8 cellular contexts compared by ENCODE assay signal in the genomic region with DNA sequence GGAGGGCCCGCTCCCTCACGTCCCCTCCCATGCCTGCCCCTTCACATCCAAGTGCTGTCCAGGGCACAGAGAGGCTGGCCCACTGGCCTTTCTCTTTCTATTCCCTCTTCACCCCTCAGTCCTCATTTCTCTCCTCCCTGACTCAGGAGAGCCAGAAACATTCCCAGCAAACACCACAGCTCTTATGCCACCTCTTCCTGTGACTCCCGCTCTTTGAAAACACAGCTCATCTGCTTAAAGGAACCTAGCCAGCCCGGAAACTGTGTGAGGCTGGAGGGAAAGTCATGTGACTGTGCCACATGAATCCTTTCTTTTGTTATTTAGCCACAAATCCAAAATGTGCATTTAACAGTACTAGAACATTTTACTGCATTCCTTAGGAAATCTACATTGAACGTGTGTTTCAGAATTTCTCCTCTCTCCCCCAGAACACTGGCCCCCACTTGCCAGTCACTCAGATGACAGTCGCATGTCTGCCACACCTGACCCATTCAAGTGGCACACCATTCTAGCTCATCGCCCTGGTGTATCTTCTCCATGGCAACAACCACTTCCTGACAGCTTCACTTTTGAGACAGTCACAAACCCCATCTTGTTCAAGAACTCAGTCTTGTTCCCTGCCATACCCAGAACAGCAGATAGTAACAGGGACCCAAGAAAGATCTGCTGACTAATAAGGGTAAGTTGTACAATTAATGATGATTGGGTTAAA. TPM values are rescaled to one million over a fixed set of nuclear protein-coding genes. Genes with fewer than 3 reads are reported as not detected.
DNase-seq lines count a peak whose midpoint lies in the region; ATAC-seq and TF ChIP-seq lines count a peak whose summit lies in the region.

No MANE protein-coding gene starts in this region.

- H3K27me3 ChIP-seq in mesendoderm (ENCODE audit: insufficient read depth, low read length, poor library complexity) (no peaks in the 10 kb centered on the region), transverse colon (no peaks in the 10 kb centered on the region)

- H3K27ac ChIP-seq in mesendoderm (ENCODE audit: low read depth, low read length) (no peak overlapping the region), transverse colon (no peak overlapping the region)

- H3K4me1 ChIP-seq in mesendoderm (ENCODE audit: control insufficient read depth, low read depth, low read length): peaks cover 2% of the 10 kb centered on the region
- peaks cover 0 to 11% (median 0%) of the 10 kb centered on the region in 4 donors for H3K4me1 ChIP-seq in transverse colon

- H4K5ac ChIP-seq in mesendoderm (ENCODE audit: low read length): no peak overlapping the region

- TF ChIP-seq POLR2A in transverse colon (IDR thresholded peaks at IDR 0.05): no peak

- no peak overlapping the region for H3K23ac ChIP-seq in mesendoderm (ENCODE audit: low read length)

- no peak overlapping the region for H2BK15ac ChIP-seq in mesendoderm (replicated peaks; ENCODE audit: low read depth)

- intact Hi-C loops in transverse colon (cut with DNase I; ENCODE audit: low total_unique reads): no loop called here

- H3K36me3 ChIP-seq in mesendoderm (ENCODE audit: control insufficient read depth, insufficient read depth, low read length): no peaks in the 10 kb centered on the region
- no peaks in the 10 kb centered on the region for H3K36me3 ChIP-seq in transverse colon

- no peak for ATAC-seq in HG02798 (IDR thresholded peaks at IDR 0.05; ENCODE audit: poor library complexity, unreplicated experiment)

- H3K4me3 ChIP-seq in GM12865 (ENCODE audit: low read depth, low read length) (no peak overlapping the region), mesendoderm (ENCODE audit: low read length) (no peak overlapping the region), transverse colon (no peak overlapping the region)

- no peak overlapping the region for H4K8ac ChIP-seq in mesendoderm (ENCODE audit: low read depth, low read length)

- TF ChIP-seq EP300 in transverse colon (IDR thresholded peaks at IDR 0.05; ENCODE audit: low read depth): no peak

- no peak overlapping the region for H3K18ac ChIP-seq in mesendoderm (ENCODE audit: low read length)

- in situ Hi-C loops in transverse colon (cut with MboI; ENCODE audit: low pct_ligation_motif_present in 1 of 4, low pct_unique_long_range_greater_than_20kb in 1 of 4, low sequenced_read_pairs in 3 of 4): no loop called here

- H3K4me2 ChIP-seq in mesendoderm (ENCODE audit: low read length): no peak overlapping the region

- H2AK5ac ChIP-seq in mesendoderm (ENCODE audit: low read length): no peak overlapping the region

- H3K79me1 ChIP-seq in mesendoderm (ENCODE audit: low read length): peaks cover 29% of the 10 kb centered on the region

- TF ChIP-seq CTCF in GM12865 (IDR thresholded peaks at IDR 0.05; ENCODE audit: insufficient read depth, low read depth, low read length, missing control alignments) (no peak), transverse colon (IDR thresholded peaks at IDR 0.05) (no peak)

- DNase-seq in GM12865 (ENCODE audit: low read depth) (peak; percentile 16), NCI-H2029 treated with DMSO at 0.1 percent for 48 hours (lab: John Stamatoyannopoulos, UW) (peak; percentile 84), mesendoderm (peak; percentile 31), NCI-H345 (lab: John Stamatoyannopoulos, UW) (no peak), DMS79 (lab: John Stamatoyannopoulos, UW) (no peak), transverse colon (no peak)
- peak; percentile 32 for DNase-seq in activated T-helper 9 cell treated with anti-CD3 and anti-CD28 coated beads, Interleukin-2, amount 50 U/mL, for 16 hours (ENCODE audit: low read depth)

- H3K56ac ChIP-seq in mesendoderm (ENCODE audit: low read length): no peak overlapping the region

- H3K9me3 ChIP-seq in transverse colon: no peaks in the 10 kb centered on the region

- no peak overlapping the region for H2BK120ac ChIP-seq in mesendoderm (ENCODE audit: low read depth, low read length)

- no peak overlapping the region for H2BK5ac ChIP-seq in mesendoderm (ENCODE audit: low read length)

- WGBS in mesendoderm (ENCODE audit: extremely low coverage, insufficient coverage, low lambda C conversion rate): no CpG with 5 or more reads among the region's 7 CpGs
- WGBS in transverse colon (ENCODE audit: low coverage in 1 of 2), 2 donors: 71 to 84% methylated on average over 6 to 7 of the region's 7 CpGs

- H3K79me2 ChIP-seq in mesendoderm (ENCODE audit: control insufficient read depth, insufficient read depth, low read length): peaks cover 57% of the 10 kb centered on the region

- no peak overlapping the region for H3K4ac ChIP-seq in mesendoderm (ENCODE audit: low read depth, low read length)

- no peak overlapping the region for H3K9ac ChIP-seq in mesendoderm (ENCODE audit: low read length)

RNA-seq across cellular contexts. Expression of gene GRB10, which starts 42.8 kb away (rescaled TPM):
- 29.6 TPM for polyA plus RNA-seq in mesendoderm (2013, experiment 1 of 2)
- 29.5 TPM for polyA plus RNA-seq in mesendoderm (2013, experiment 2 of 2)
- total RNA-seq in transverse colon: 10 to 100 TPM in 3 of 4 donors, 1 to 10 TPM in 1; 8.8 to 55.7 (median 14.3) TPM

Comparison
In these comparisons a context has a peak if more than half of its experiments do, and no peak if none do; other contexts are left out.
1. DNase-seq: peak in GM12865 (single experiment), NCI-H2029 treated with DMSO at 0.1 percent for 48 hours (single experiment), activated T-helper 9 cell treated with anti-CD3 and anti-CD28 coated beads, Interleukin-2, amount 50 U/mL, for 16 hours (single experiment) and mesendoderm (single experiment); none in NCI-H345 (single experiment), DMS79 (single experiment) and transverse colon (single experiment).